8 cellular contexts compared by ENCODE assay signal in the genomic region with DNA sequence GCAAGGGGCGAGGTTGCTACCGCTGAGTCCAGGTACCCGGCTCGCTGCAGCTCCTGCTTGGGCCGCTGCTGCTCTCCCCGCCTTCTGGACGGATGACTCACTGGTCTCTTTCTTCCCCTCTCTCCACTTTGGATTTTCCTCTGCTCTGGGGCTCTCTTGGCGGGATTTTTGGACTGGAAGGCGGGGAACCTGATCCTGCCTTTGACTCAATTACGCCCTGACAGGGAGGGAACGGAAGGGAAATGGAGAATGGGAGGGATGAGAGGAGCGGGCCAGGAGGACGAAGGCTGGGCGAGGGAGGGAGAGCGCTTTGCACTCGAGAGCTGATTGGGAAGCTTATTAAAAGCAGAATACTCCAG. TPM values are rescaled to one million over a fixed set of nuclear protein-coding genes. Genes with fewer than 3 reads are reported as not detected.
DNase-seq lines count a peak whose midpoint lies in the region; ATAC-seq and TF ChIP-seq lines count a peak whose summit lies in the region.

A gene with protein sequence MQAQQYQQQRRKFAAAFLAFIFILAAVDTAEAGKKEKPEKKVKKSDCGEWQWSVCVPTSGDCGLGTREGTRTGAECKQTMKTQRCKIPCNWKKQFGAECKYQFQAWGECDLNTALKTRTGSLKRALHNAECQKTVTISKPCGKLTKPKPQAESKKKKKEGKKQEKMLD (minus strand): TSS at position 251 of the 359 bp plus-strand sequence. CDS start 88,760 bp downstream, outside the sequence.

- TF ChIP-seq EP300 in esophagus muscularis mucosa (IDR thresholded peaks at IDR 0.05): no peak

- intact Hi-C loops in esophagus muscularis mucosa (cut with DNase I): no loop called here

- 1% methylated on average over 16 of the region's 16 CpGs for WGBS in esophagus muscularis mucosa

- TF ChIP-seq POLR2A in esophagus muscularis mucosa (IDR thresholded peaks at IDR 0.05; ENCODE audit: low read depth): no peak

- H3K4me1 ChIP-seq in esophagus muscularis mucosa (peaks cover 4 to 22% (median 18%) of the 10 kb centered on the region in 4 donors), mucosa of rectum (ENCODE audit: control insufficient read depth in 2 of 2, insufficient read depth in 2 of 2, low read length in 2 of 2) (no peaks in the 10 kb centered on the region)

- no peaks in the 10 kb centered on the region for H3K27me3 ChIP-seq in esophagus muscularis mucosa
- no peaks in the 10 kb centered on the region for H3K27me3 ChIP-seq in mucosa of rectum (ENCODE audit: control insufficient read depth in 2 of 2, insufficient read depth in 2 of 2, low read length in 2 of 2)

- H3K9me3 ChIP-seq in esophagus muscularis mucosa (no peaks in the 10 kb centered on the region), mucosa of rectum (ENCODE audit: control insufficient read depth in 2 of 2, low read length in 2 of 2) (no peaks in the 10 kb centered on the region)

- no peak within 1 kb of the TSS for H3K9ac ChIP-seq in mucosa of rectum (ENCODE audit: low read depth in 1 of 2, low read length in 2 of 2)

- H3K4me3 ChIP-seq in esophagus muscularis mucosa (peak within 1 kb of the TSS; percentile 44 to 62 (median 49)), mucosa of rectum (ENCODE audit: low read length in 2 of 2) (peak within 1 kb of the TSS; percentile 57 to 67)

- no peak for TF ChIP-seq CTCF in esophagus muscularis mucosa (IDR thresholded peaks at IDR 0.05)

- ATAC-seq in GM21528 (IDR thresholded peaks at IDR 0.05; ENCODE audit: low FRiP score, unreplicated experiment) (no peak), HG03565 (IDR thresholded peaks at IDR 0.05; ENCODE audit: unreplicated experiment) (no peak)

- H3K27ac ChIP-seq in esophagus muscularis mucosa (replicated peaks in 1 of 4) (peak within 1 kb of the TSS in 1 of 4 donors; percentile 33), mucosa of rectum (ENCODE audit: low read depth in 2 of 2, low read length in 2 of 2) (peak within 1 kb of the TSS in 1 of 2 donors; percentile 19)

- peak in 11 of 14 donors; percentile 19 to 73 (median 64) for DNase-seq in C1 segment of cervical spinal cord (lab: John Stamatoyannopoulos, UW)
- peak; percentile 88 for DNase-seq in NCI-H69 (lab: John Stamatoyannopoulos, UW)
- DNase-seq in esophagus muscularis mucosa (ENCODE audit: extremely low spot score): no peak
- DNase-seq in activated T-cell treated with anti-CD3 and anti-CD28 coated beads, Interleukin-2, amount 50 U/mL, for 1 hour: no peak
- DNase-seq in central memory CD4-positive, alpha-beta T cell: no peak

- H3K36me3 ChIP-seq in esophagus muscularis mucosa (no peaks in the 10 kb centered on the region), mucosa of rectum (ENCODE audit: control insufficient read depth in 2 of 2, insufficient read depth in 2 of 2, low read length in 2 of 2) (no peaks in the 10 kb centered on the region)

RNA-seq across cellular contexts. Expression of the gene that starts here (rescaled TPM):
- 1 to 10 TPM; 5.4 to 9.2 (median 7.1) TPM for total RNA-seq in esophagus muscularis mucosa

Comparison
In these comparisons a context has a peak if more than half of its experiments do, and no peak if none do; other contexts are left out.
1. DNase-seq: peak in C1 segment of cervical spinal cord (11 of 14) and NCI-H69 (single experiment); none in esophagus muscularis mucosa (single experiment), activated T-cell treated with anti-CD3 and anti-CD28 coated beads, Interleukin-2, amount 50 U/mL, for 1 hour (single experiment) and central memory CD4-positive, alpha-beta T cell (single experiment).